Comparison of ENCODE assay signal across 9 cellular contexts in genomic region chr19:2271516-2272103, GRCh38. TPM values are rescaled to one million over a fixed set of nuclear protein-coding genes. Genes with fewer than 3 reads are reported as not detected.
DNase-seq lines count a peak whose midpoint lies in the region; ATAC-seq and TF ChIP-seq lines count a peak whose summit lies in the region.
"Had no signal": no experiment of that assay in that cellular context is flagged by ENCODE, and none has a peak within 500 bp of the region (broad histone marks: within the 10 kb centered on the region; RNA-seq: fewer than 3 reads in every experiment).

No MANE protein-coding gene starts in this region.

- peaks cover 26% of the 10 kb centered on the region for H3K36me3 ChIP-seq in left ventricle myocardium inferior

- peak overlapping the region; percentile 85 for H3K4me3 Mint-ChIP-seq in activated CD8-positive, alpha-beta T cell treated with anti-CD3 and anti-CD28 coated beads for 36 hours

- H3K4me1 ChIP-seq in left ventricle myocardium inferior: peaks cover 78% of the 10 kb centered on the region

- TF ChIP-seq CTCF in left ventricle myocardium inferior (IDR thresholded peaks at IDR 0.05; ENCODE audit: borderline replicate concordance) (no peak), fibroblast of villous mesenchyme (IDR thresholded peaks at IDR 0.05; ENCODE audit: insufficient read depth, low read depth, low read length) (no peak)
- TF ChIP-seq CTCF in activated CD8-positive, alpha-beta T cell treated with anti-CD3 and anti-CD28 coated beads for 36 hours (IDR thresholded peaks at IDR 0.05): no peak

- H3K27me3 ChIP-seq in left ventricle myocardium inferior (ENCODE audit: low read depth): no peaks in the 10 kb centered on the region

- H3K27ac ChIP-seq in left ventricle myocardium inferior (replicated peaks): peak overlapping the region; percentile 98

- H3K9me3 Mint-ChIP-seq in activated CD8-positive, alpha-beta T cell treated with anti-CD3 and anti-CD28 coated beads for 36 hours: no peaks in the 10 kb centered on the region

- H3K4me3 ChIP-seq in left ventricle myocardium inferior: peak overlapping the region; percentile 99
- peak overlapping the region; percentile 99 for H3K4me3 ChIP-seq in fibroblast of villous mesenchyme (ENCODE audit: low read depth, low read length)
- H3K4me3 ChIP-seq in skeletal muscle cell (ENCODE audit: low read depth, low read length): peak overlapping the region; percentile 84

- no peaks in the 10 kb centered on the region for H3K27me3 Mint-ChIP-seq in activated CD8-positive, alpha-beta T cell treated with anti-CD3 and anti-CD28 coated beads for 36 hours

- H3K36me3 Mint-ChIP-seq in activated CD8-positive, alpha-beta T cell treated with anti-CD3 and anti-CD28 coated beads for 36 hours (ENCODE audit: low read depth): peaks cover 42% of the 10 kb centered on the region

- intact Hi-C loops in left ventricle myocardium inferior (cut with micrococcal nuclease) (no loop called here), left cardiac atrium (cut with DNase I) (loop anchor here in 1 of 2 donors (5.0 kb wide), 2 partner anchors 34 to 46 kb away; partner anchors contain the start of genes PLEKHJ1 and SF3A2)
- intact Hi-C loops in activated CD8-positive, alpha-beta T cell treated with anti-CD3 and anti-CD28 coated beads for 36 hours (cut with micrococcal nuclease): loop anchor here (2.0 kb wide), 1 partner anchor 33 kb away; no protein-coding TSS in a partner anchor

- CTCF ChIA-PET in activated CD8-positive, alpha-beta T cell treated with anti-CD3 and anti-CD28 coated beads for 36 hours (lab: Charles Lee): interaction anchor here (1.6 to 4.9 kb wide), 6 partner anchors 10 to 122 kb away, joined by 3 to 29 read pairs (median 10); partner anchors contain the start of gene PLEKHJ1

- POLR2A ChIA-PET in activated CD8-positive, alpha-beta T cell treated with anti-CD3 and anti-CD28 coated beads for 36 hours (lab: Charles Lee): interaction anchor here (0.8 to 11.0 kb wide), 12 partner anchors 12 to 423 kb away, joined by 3 to 102 read pairs (median 4); partner anchors contain the start of genes AMH, JSRP1, LMNB2 and PLEKHJ1

- DNase-seq in left ventricle myocardium inferior (no peak), left cardiac atrium (no peak), fibroblast of villous mesenchyme (ENCODE audit: low read depth) (peak; percentile 75), skeletal muscle cell (ENCODE audit: low read depth) (no peak), NCI-H128 (lab: John Stamatoyannopoulos, UW; ENCODE audit: unreplicated experiment) (no peak), NCI-H2171 (lab: John Stamatoyannopoulos, UW) (no peak)
- DNase-seq in activated CD8-positive, alpha-beta T cell treated with anti-CD3 and anti-CD28 coated beads for 36 hours: no peak

- peaks cover 34% of the 10 kb centered on the region for H3K4me1 Mint-ChIP-seq in activated CD8-positive, alpha-beta T cell treated with anti-CD3 and anti-CD28 coated beads for 36 hours (ENCODE audit: low read depth)

- H3K9me3 ChIP-seq in left ventricle myocardium inferior (replicated peaks): no peaks in the 10 kb centered on the region

- ATAC-seq in left cardiac atrium (no peak), HG02678 (IDR thresholded peaks at IDR 0.05; ENCODE audit: unreplicated experiment) (no peak)
- ATAC-seq in activated CD8-positive, alpha-beta T cell treated with anti-CD3 and anti-CD28 coated beads for 36 hours: no peak

- H3K27ac Mint-ChIP-seq in activated CD8-positive, alpha-beta T cell treated with anti-CD3 and anti-CD28 coated beads for 36 hours: peak overlapping the region; percentile 90

RNA-seq across cellular contexts. Expression of gene PEAK3, which starts 10.4 kb away (rescaled TPM):
- total RNA-seq in left ventricle myocardium inferior: 0.77 TPM
- total RNA-seq in left cardiac atrium: 1 to 10 TPM; 1.0 to 2.3 TPM
- total RNA-seq in activated CD8-positive, alpha-beta T cell treated with anti-CD3 and anti-CD28 coated beads for 36 hours: not detected
- under 0.01 TPM in 1 of 2 replicates, not detected in the other for total RNA-seq in fibroblast of villous mesenchyme

RNA-seq across cellular contexts. Expression of gene JSRP1, which starts 15.4 kb away (rescaled TPM):
- total RNA-seq in left ventricle myocardium inferior (0.36 TPM), left cardiac atrium (under 1 TPM in 1 of 2 donors, not detected in 1; 0.27 TPM), fibroblast of villous mesenchyme (0.43 TPM in 1 of 2 replicates, not detected in the other)
- 1 to 10 TPM; 1.0 TPM for total RNA-seq in activated CD8-positive, alpha-beta T cell treated with anti-CD3 and anti-CD28 coated beads for 36 hours
- total RNA-seq: lung microvascular endothelial cell had no signal

RNA-seq across cellular contexts. Expression of gene AMH, which starts 22.5 kb away (rescaled TPM):
- 1.1 TPM for total RNA-seq in left ventricle myocardium inferior
- 1 to 10 TPM in 1 of 2 donors, under 1 TPM in 1; 0.80 to 1.6 TPM for total RNA-seq in left cardiac atrium
- 1 to 10 TPM; 4.5 to 6.1 TPM for total RNA-seq in activated CD8-positive, alpha-beta T cell treated with anti-CD3 and anti-CD28 coated beads for 36 hours
- total RNA-seq in fibroblast of villous mesenchyme: 0.32 and 1.3 TPM in 2 replicates

RNA-seq across cellular contexts. Expression of gene SF3A2, which starts 35.0 kb away (rescaled TPM):
- 28.7 TPM for total RNA-seq in left ventricle myocardium inferior
- total RNA-seq in left cardiac atrium: 10 to 100 TPM; 28.8 to 34.4 TPM
- 100 to 1,000 TPM; 157 to 163 TPM for total RNA-seq in activated CD8-positive, alpha-beta T cell treated with anti-CD3 and anti-CD28 coated beads for 36 hours
- 24.6 and 25.1 TPM in 2 replicates for total RNA-seq in fibroblast of villous mesenchyme

RNA-seq across cellular contexts. Expression of gene PLEKHJ1, which starts 35.5 kb away (rescaled TPM):
- total RNA-seq in left ventricle myocardium inferior (47.8 TPM), left cardiac atrium (10 to 100 TPM; 45.2 to 45.7 TPM), fibroblast of villous mesenchyme (43.6 and 46.4 TPM in 2 replicates)
- 10 to 100 TPM; 65.3 to 72.8 TPM for total RNA-seq in activated CD8-positive, alpha-beta T cell treated with anti-CD3 and anti-CD28 coated beads for 36 hours
